In genomic region chr3:28328188-28329151, GRCh38 we compare ENCODE assay signal across 8 cellular contexts. TPM values are rescaled to one million over a fixed set of nuclear protein-coding genes. Genes with fewer than 3 reads are reported as not detected.
DNase-seq lines count a peak whose midpoint lies in the region; ATAC-seq, FAIRE-seq and TF ChIP-seq lines count a peak whose summit lies in the region.

No MANE protein-coding gene starts in this region.

- H3K9me3 Mint-ChIP-seq in activated B cell treated with CpG ODN at 0.5 μM for 24 hours, result no peaks in the 10 kb centered on the region
- H3K9me3 Mint-ChIP-seq in activated CD4-positive, alpha-beta T cell treated with anti-CD3 and anti-CD28 coated beads, Interleukin-2, amount 10 ng/mL, durations not matched to agents 24 days and 14 days, result no peaks in the 10 kb centered on the region

- no peaks in the 10 kb centered on the region for H3K27me3 Mint-ChIP-seq in activated B cell treated with CpG ODN at 0.5 μM for 24 hours
- H3K27me3 Mint-ChIP-seq in activated CD4-positive, alpha-beta T cell treated with anti-CD3 and anti-CD28 coated beads, Interleukin-2, amount 10 ng/mL, durations not matched to agents 24 days and 14 days, result no peaks in the 10 kb centered on the region

- peak; percentile 32 for TF ChIP-seq RAD21 in Ishikawa (IDR thresholded peaks at IDR 0.05; ENCODE audit: low read depth)

- no peak for TF ChIP-seq POLR2A in vagina (IDR thresholded peaks at IDR 0.05)

- H3K4me3 Mint-ChIP-seq in activated B cell treated with CpG ODN at 0.5 μM for 24 hours, result no peak overlapping the region
- no peak overlapping the region for H3K4me3 Mint-ChIP-seq in activated CD4-positive, alpha-beta T cell treated with anti-CD3 and anti-CD28 coated beads, Interleukin-2, amount 10 ng/mL, durations not matched to agents 24 days and 14 days

- H3K4me3 ChIP-seq in kidney (ENCODE audit: low read length in 2 of 2), result no peak overlapping the region
- H3K4me3 ChIP-seq in vagina, result no peak overlapping the region

- no peak overlapping the region for H3K27ac Mint-ChIP-seq in activated B cell treated with CpG ODN at 0.5 μM for 24 hours
- H3K27ac Mint-ChIP-seq in activated CD4-positive, alpha-beta T cell treated with anti-CD3 and anti-CD28 coated beads, Interleukin-2, amount 10 ng/mL, durations not matched to agents 24 days and 14 days, result no peak overlapping the region

- H3K36me3 ChIP-seq in kidney (ENCODE audit: control insufficient read depth in 1 of 2, insufficient read depth in 2 of 2, low read length in 2 of 2) (peaks cover 5 to 9% of the 10 kb centered on the region in 2 donors), vagina (peaks cover 0 to 35% of the 10 kb centered on the region in 2 donors)

- H3K27ac ChIP-seq in kidney (ENCODE audit: low read depth in 2 of 2, low read length in 2 of 2) (no peak overlapping the region), vagina (no peak overlapping the region)

- H3K9me3 ChIP-seq in kidney (ENCODE audit: control insufficient read depth in 1 of 2, low read length in 2 of 2) (no peaks in the 10 kb centered on the region), vagina (no peaks in the 10 kb centered on the region)

- intact Hi-C loops in activated B cell treated with CpG ODN at 0.5 μM for 24 hours (cut with micrococcal nuclease) (loop anchor here (1.0 to 2.0 kb wide), 5 partner anchors 386 to 1194 kb away; no protein-coding TSS in a partner anchor), kidney (cut with DNase I) (loop anchor here (10.0 kb wide), 1 partner anchor 614 kb away; no protein-coding TSS in a partner anchor), vagina (cut with DNase I) (no loop called here)
- intact Hi-C loops in activated CD4-positive, alpha-beta T cell treated with anti-CD3 and anti-CD28 coated beads, Interleukin-2, amount 10 ng/mL, durations not matched to agents 24 days and 14 days (cut with micrococcal nuclease), result loop anchor here (1.0 to 10.0 kb wide), 7 partner anchors 41 to 1194 kb away; partner anchors contain the start of gene NEK10

- no peak for TF ChIP-seq CTCF in activated B cell treated with CpG ODN at 0.5 μM for 24 hours (IDR thresholded peaks at IDR 0.05)
- TF ChIP-seq CTCF in kidney (IDR thresholded peaks at IDR 0.05; ENCODE audit: borderline replicate concordance, extremely low read depth, insufficient read depth), result peak; percentile 44
- peak; percentile 30 to 71 (median 46) for TF ChIP-seq CTCF in vagina (IDR thresholded peaks at IDR 0.05)

- H3K4me1 ChIP-seq in kidney (ENCODE audit: control insufficient read depth in 1 of 2, insufficient read depth in 1 of 2, low read depth in 1 of 2, low read length in 2 of 2) (no peaks in the 10 kb centered on the region), vagina (no peaks in the 10 kb centered on the region)

- ATAC-seq in activated B cell treated with CpG ODN at 0.5 μM for 24 hours (ENCODE audit: low read depth), result peak; percentile 40

- POLR2A ChIA-PET in activated B cell treated with CpG ODN at 0.5 μM for 24 hours (lab: Charles Lee), result interaction anchor here (1.2 kb wide), 1 partner anchor 20 kb away, joined by 3 read pairs; the partner anchor contains the start of genes AZI2 and ZCWPW2

- H3K27me3 ChIP-seq in vagina, result no peaks in the 10 kb centered on the region

- H3K4me1 Mint-ChIP-seq in activated B cell treated with CpG ODN at 0.5 μM for 24 hours, result no peaks in the 10 kb centered on the region
- peaks cover 23% of the 10 kb centered on the region for H3K4me1 Mint-ChIP-seq in activated CD4-positive, alpha-beta T cell treated with anti-CD3 and anti-CD28 coated beads, Interleukin-2, amount 10 ng/mL, durations not matched to agents 24 days and 14 days

- H3K9ac ChIP-seq in kidney (ENCODE audit: low read length in 2 of 2), result no peak overlapping the region

- CTCF ChIA-PET in activated B cell treated with CpG ODN at 0.5 μM for 24 hours (lab: Charles Lee), result interaction anchor here (0.6 to 5.9 kb wide), 13 partner anchors 8 to 1194 kb away, joined by 3 to 82 read pairs (median 4); partner anchors contain the start of genes CMC1 and EOMES

- FAIRE-seq in kidney (lab: Jason Lieb, UNC), result peak; percentile 95

- DNase-seq in NCI-H510A treated with DMSO at 0.1 percent for 48 hours (lab: John Stamatoyannopoulos, UW), result peak; percentile 36
- DNase-seq in NCI-H510A (lab: John Stamatoyannopoulos, UW), result no peak
- DNase-seq in activated B cell treated with CpG ODN at 0.5 μM for 24 hours, result no peak
- no peak for DNase-seq in kidney
- DNase-seq in vagina (ENCODE audit: extremely low spot score in 2 of 2), result no peak
- DNase-seq in mesenteric fat pad (ENCODE audit: low spot score), result no peak
- no peak for DNase-seq in activated CD4-positive, alpha-beta T cell treated with anti-CD3 and anti-CD28 coated beads, Interleukin-2, amount 10 ng/mL, durations not matched to agents 24 days and 14 days

- no peak for TF ChIP-seq EP300 in Ishikawa (IDR thresholded peaks at IDR 0.05; ENCODE audit: borderline replicate concordance)

- H3K36me3 Mint-ChIP-seq in activated B cell treated with CpG ODN at 0.5 μM for 24 hours (ENCODE audit: low read depth), result peaks cover 26% of the 10 kb centered on the region
- H3K36me3 Mint-ChIP-seq in activated CD4-positive, alpha-beta T cell treated with anti-CD3 and anti-CD28 coated beads, Interleukin-2, amount 10 ng/mL, durations not matched to agents 24 days and 14 days (ENCODE audit: low read depth), result peaks cover 22% of the 10 kb centered on the region

TF ChIP-seq in Ishikawa, 13 proteins besides CTCF, POLR2A, EP300 and RAD21:
- no peak for TF ChIP-seq ZBTB7A (IDR thresholded peaks at IDR 0.05; ENCODE audit: low read depth)
- no peak for TF ChIP-seq CREB1 (IDR thresholded peaks at IDR 0.05; ENCODE audit: low read depth)
- no peak for TF ChIP-seq FOXM1 (IDR thresholded peaks at IDR 0.05; ENCODE audit: borderline replicate concordance, low read depth)
- no peak for TF ChIP-seq EGR1 (IDR thresholded peaks at IDR 0.05)
- TF ChIP-seq TCF12 (IDR thresholded peaks at IDR 0.05; ENCODE audit: low read depth), result no peak
- TF ChIP-seq, protein P1, sequence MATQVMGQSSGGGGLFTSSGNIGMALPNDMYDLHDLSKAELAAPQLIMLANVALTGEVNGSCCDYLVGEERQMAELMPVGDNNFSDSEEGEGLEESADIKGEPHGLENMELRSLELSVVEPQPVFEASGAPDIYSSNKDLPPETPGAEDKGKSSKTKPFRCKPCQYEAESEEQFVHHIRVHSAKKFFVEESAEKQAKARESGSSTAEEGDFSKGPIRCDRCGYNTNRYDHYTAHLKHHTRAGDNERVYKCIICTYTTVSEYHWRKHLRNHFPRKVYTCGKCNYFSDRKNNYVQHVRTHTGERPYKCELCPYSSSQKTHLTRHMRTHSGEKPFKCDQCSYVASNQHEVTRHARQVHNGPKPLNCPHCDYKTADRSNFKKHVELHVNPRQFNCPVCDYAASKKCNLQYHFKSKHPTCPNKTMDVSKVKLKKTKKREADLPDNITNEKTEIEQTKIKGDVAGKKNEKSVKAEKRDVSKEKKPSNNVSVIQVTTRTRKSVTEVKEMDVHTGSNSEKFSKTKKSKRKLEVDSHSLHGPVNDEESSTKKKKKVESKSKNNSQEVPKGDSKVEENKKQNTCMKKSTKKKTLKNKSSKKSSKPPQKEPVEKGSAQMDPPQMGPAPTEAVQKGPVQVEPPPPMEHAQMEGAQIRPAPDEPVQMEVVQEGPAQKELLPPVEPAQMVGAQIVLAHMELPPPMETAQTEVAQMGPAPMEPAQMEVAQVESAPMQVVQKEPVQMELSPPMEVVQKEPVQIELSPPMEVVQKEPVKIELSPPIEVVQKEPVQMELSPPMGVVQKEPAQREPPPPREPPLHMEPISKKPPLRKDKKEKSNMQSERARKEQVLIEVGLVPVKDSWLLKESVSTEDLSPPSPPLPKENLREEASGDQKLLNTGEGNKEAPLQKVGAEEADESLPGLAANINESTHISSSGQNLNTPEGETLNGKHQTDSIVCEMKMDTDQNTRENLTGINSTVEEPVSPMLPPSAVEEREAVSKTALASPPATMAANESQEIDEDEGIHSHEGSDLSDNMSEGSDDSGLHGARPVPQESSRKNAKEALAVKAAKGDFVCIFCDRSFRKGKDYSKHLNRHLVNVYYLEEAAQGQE (IDR thresholded peaks at IDR 0.05; ENCODE audit: low read depth), result no peak
- no peak for TF ChIP-seq TEAD4 (IDR thresholded peaks at IDR 0.05)
- no peak for TF ChIP-seq CEBPB (IDR thresholded peaks at IDR 0.05)
- TF ChIP-seq, protein P2, sequence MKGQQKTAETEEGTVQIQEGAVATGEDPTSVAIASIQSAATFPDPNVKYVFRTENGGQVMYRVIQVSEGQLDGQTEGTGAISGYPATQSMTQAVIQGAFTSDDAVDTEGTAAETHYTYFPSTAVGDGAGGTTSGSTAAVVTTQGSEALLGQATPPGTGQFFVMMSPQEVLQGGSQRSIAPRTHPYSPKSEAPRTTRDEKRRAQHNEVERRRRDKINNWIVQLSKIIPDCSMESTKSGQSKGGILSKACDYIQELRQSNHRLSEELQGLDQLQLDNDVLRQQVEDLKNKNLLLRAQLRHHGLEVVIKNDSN (IDR thresholded peaks at IDR 0.05), result no peak
- TF ChIP-seq YY1 (IDR thresholded peaks at IDR 0.05; ENCODE audit: low read depth), result no peak
- TF ChIP-seq TAF1 (IDR thresholded peaks at IDR 0.05; ENCODE audit: low read depth), result no peak
- TF ChIP-seq, protein P3, sequence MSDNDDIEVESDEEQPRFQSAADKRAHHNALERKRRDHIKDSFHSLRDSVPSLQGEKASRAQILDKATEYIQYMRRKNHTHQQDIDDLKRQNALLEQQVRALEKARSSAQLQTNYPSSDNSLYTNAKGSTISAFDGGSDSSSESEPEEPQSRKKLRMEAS (IDR thresholded peaks at IDR 0.05), result no peak

RNA-seq across cellular contexts. Expression of gene ZCWPW2, which starts 20.1 kb away (rescaled TPM):
- total RNA-seq in activated B cell treated with CpG ODN at 0.5 μM for 24 hours (not detected in 2 replicates), kidney (2.0 TPM), vagina (3.7 TPM), mesenteric fat pad (0.51 TPM)
- polyA plus RNA-seq in kidney (ENCODE audit: insufficient read depth, low read depth, low replicate concordance), result 0.54 TPM
- total RNA-seq in activated CD4-positive, alpha-beta T cell treated with anti-CD3 and anti-CD28 coated beads, Interleukin-2, amount 10 ng/mL, durations not matched to agents 24 days and 14 days, result 0.14 TPM in 1 of 2 replicates, not detected in the other

RNA-seq across cellular contexts. Expression of gene AZI2, which starts 20.2 kb away (rescaled TPM):
- total RNA-seq in activated B cell treated with CpG ODN at 0.5 μM for 24 hours (20.8 and 21.8 TPM in 2 replicates), kidney (59.0 TPM), vagina (78.1 TPM), mesenteric fat pad (109 TPM)
- 38.2 TPM for polyA plus RNA-seq in kidney (ENCODE audit: insufficient read depth, low read depth, low replicate concordance)
- 35.6 and 38.7 TPM in 2 replicates for total RNA-seq in activated CD4-positive, alpha-beta T cell treated with anti-CD3 and anti-CD28 coated beads, Interleukin-2, amount 10 ng/mL, durations not matched to agents 24 days and 14 days
